In genomic region chr1:75711846-75712245, GRCh38 we compare ENCODE assay signal across 13 cellular contexts. TPM values are rescaled to one million over a fixed set of nuclear protein-coding genes. Genes with fewer than 3 reads are reported as not detected.
DNase-seq lines count a peak whose midpoint lies in the region; ATAC-seq and TF ChIP-seq lines count a peak whose summit lies in the region.
"Had no signal": no experiment of that assay in that cellular context is flagged by ENCODE, and none has a peak within 500 bp of the region (broad histone marks: within the 10 kb centered on the region; RNA-seq: fewer than 3 reads in every experiment).

No MANE protein-coding gene starts in this region.

- peak overlapping the region in 8 of 10 donors; percentile 4 to 75 (median 54) for H3K27ac ChIP-seq in heart right ventricle
- no peak overlapping the region for H3K27ac ChIP-seq in right cardiac atrium (ENCODE audit: low read length)
- H3K27ac ChIP-seq in left ventricle myocardium inferior (replicated peaks): peak overlapping the region; percentile 12
- H3K27ac ChIP-seq in skeletal muscle tissue (ENCODE audit: low read depth, low read length): peak overlapping the region; percentile 50
- H3K27ac ChIP-seq in aorta (ENCODE audit: low read depth in 1 of 2, low read length in 2 of 2): no peak overlapping the region
- H3K27ac ChIP-seq: GM23248 had no signal

- H3K9ac ChIP-seq in skeletal muscle tissue (ENCODE audit: low read depth in 1 of 3, low read length in 3 of 3): no peak overlapping the region
- H3K9ac ChIP-seq: GM23248 had no signal

- no peak overlapping the region for H3K4me3 ChIP-seq in heart right ventricle
- no peak overlapping the region for H3K4me3 ChIP-seq in right cardiac atrium (ENCODE audit: low read length)
- no peak overlapping the region for H3K4me3 ChIP-seq in left ventricle myocardium inferior
- H3K4me3 ChIP-seq in skeletal muscle tissue (ENCODE audit: low read length in 3 of 3): no peak overlapping the region
- no peak overlapping the region for H3K4me3 ChIP-seq in aorta (ENCODE audit: low read length in 2 of 2)
- H3K4me3 ChIP-seq: GM23248 had no signal

- no peaks in the 10 kb centered on the region for H3K36me3 ChIP-seq in heart right ventricle
- no peaks in the 10 kb centered on the region for H3K36me3 ChIP-seq in left ventricle myocardium inferior
- H3K36me3 ChIP-seq in skeletal muscle tissue (ENCODE audit: control insufficient read depth in 3 of 3, insufficient read depth in 3 of 3, low read length in 3 of 3): no peaks in the 10 kb centered on the region
- H3K36me3 ChIP-seq in aorta (ENCODE audit: control insufficient read depth in 1 of 2, insufficient read depth in 2 of 2, low read length in 1 of 2): no peaks in the 10 kb centered on the region

- H3K9me3 ChIP-seq in heart right ventricle (no peaks in the 10 kb centered on the region), right cardiac atrium (ENCODE audit: control insufficient read depth, low read length) (no peaks in the 10 kb centered on the region), left ventricle myocardium inferior (replicated peaks) (no peaks in the 10 kb centered on the region), skeletal muscle tissue (ENCODE audit: control insufficient read depth in 3 of 3, low read length in 3 of 3) (no peaks in the 10 kb centered on the region), aorta (ENCODE audit: control insufficient read depth, low read length) (no peaks in the 10 kb centered on the region)
- H3K9me3 ChIP-seq: Caco-2 had no signal

- TF ChIP-seq CTCF in heart right ventricle (IDR thresholded peaks at IDR 0.05) (no peak), left ventricle myocardium inferior (IDR thresholded peaks at IDR 0.05; ENCODE audit: borderline replicate concordance) (no peak)

- DNase-seq in heart right ventricle: no peak
- no peak for DNase-seq in right cardiac atrium
- no peak for DNase-seq in left ventricle myocardium inferior
- no peak for DNase-seq in COR-L47 (lab: John Stamatoyannopoulos, UW)
- DNase-seq in aorta: no peak
- DNase-seq: C1 segment of cervical spinal cord; Caco-2; CD4-positive, alpha-beta memory T cell; DMS153; DND-41; H7 had no signal

- H3K4me1 ChIP-seq in heart right ventricle (peaks cover 0 to 14% (median 0%) of the 10 kb centered on the region in 9 donors), right cardiac atrium (ENCODE audit: control insufficient read depth, insufficient read depth, low read length) (peaks cover 2% of the 10 kb centered on the region), left ventricle myocardium inferior (peaks cover 16% of the 10 kb centered on the region), skeletal muscle tissue (ENCODE audit: control insufficient read depth in 3 of 3, insufficient read depth in 3 of 3, low read length in 3 of 3) (peaks cover 0 to 8% (median 2%) of the 10 kb centered on the region in 3 donors), aorta (ENCODE audit: control insufficient read depth in 1 of 2, insufficient read depth in 2 of 2, low read length in 2 of 2) (peaks cover 0 to 5% of the 10 kb centered on the region in 2 donors)
- H3K4me1 ChIP-seq: Caco-2 had no signal

- intact Hi-C loops in heart right ventricle (cut with DNase I) (no loop called here), right cardiac atrium (cut with DNase I) (no loop called here), left ventricle myocardium inferior (cut with micrococcal nuclease) (no loop called here), aorta (cut with DNase I) (no loop called here)

- peak in 4 of 8 donors; percentile 45 to 60 (median 48) for ATAC-seq in heart right ventricle
- no peak for ATAC-seq in right cardiac atrium
- no peak for ATAC-seq in aorta (ENCODE audit: low FRiP score)

- peaks cover 0 to 8% (median 0%) of the 10 kb centered on the region in 7 donors for H3K27me3 ChIP-seq in heart right ventricle
- H3K27me3 ChIP-seq in right cardiac atrium (ENCODE audit: control insufficient read depth, insufficient read depth): no peaks in the 10 kb centered on the region
- H3K27me3 ChIP-seq in left ventricle myocardium inferior (ENCODE audit: low read depth): no peaks in the 10 kb centered on the region
- H3K27me3 ChIP-seq in skeletal muscle tissue (ENCODE audit: control insufficient read depth in 3 of 3, insufficient read depth in 3 of 3, low read length in 3 of 3): no peaks in the 10 kb centered on the region
- H3K27me3 ChIP-seq in aorta (ENCODE audit: control insufficient read depth in 1 of 2, insufficient read depth in 2 of 2, low read length in 1 of 2): no peaks in the 10 kb centered on the region

RNA-seq across cellular contexts. Expression of gene ACADM, which starts 12.7 kb away (rescaled TPM):
- total RNA-seq in heart right ventricle (100 to 1,000 TPM; 174 to 425 (median 360) TPM), right cardiac atrium (100 to 1,000 TPM; 171 to 197 (median 184) TPM), left ventricle myocardium inferior (358 TPM), skeletal muscle tissue (53.8 TPM), aorta (10 to 100 TPM; 39.8 to 41.1 TPM)
- polyA plus RNA-seq in heart right ventricle (10 to 100 TPM; 39.3 to 50.4 TPM), right cardiac atrium (105 TPM), aorta (10 to 100 TPM; 37.8 to 71.9 TPM)

Comparison
In these comparisons a context has a peak if more than half of its experiments do, and no peak if none do; other contexts are left out.
1. H3K27ac ChIP-seq: peak in heart right ventricle (8 of 10), left ventricle myocardium inferior (single experiment) and skeletal muscle tissue (single experiment); none in right cardiac atrium (single experiment) and aorta (0 of 2).